26 cellular contexts compared by ENCODE assay signal in the genomic region with DNA sequence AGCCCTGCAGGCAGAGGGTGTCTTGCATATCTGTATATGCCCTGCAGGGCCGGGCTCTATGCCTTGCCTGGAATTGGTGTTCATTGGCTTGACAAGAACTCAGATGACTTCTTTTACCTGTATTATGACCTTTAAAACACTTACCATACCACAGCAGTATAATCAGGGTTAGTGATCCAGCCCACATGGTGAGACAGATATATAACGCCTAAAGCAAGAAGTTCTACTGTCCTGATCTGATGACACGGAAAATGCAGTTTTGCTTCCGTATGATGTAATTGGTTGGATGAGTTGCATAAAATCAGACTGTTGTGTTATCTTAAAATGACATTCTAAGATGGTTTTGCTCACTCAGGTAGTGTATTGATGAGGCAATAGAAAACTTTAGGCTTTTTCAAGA. TPM values are rescaled to one million over a fixed set of nuclear protein-coding genes. Genes with fewer than 3 reads are reported as not detected.
"Had no signal": no experiment of that assay in that cellular context is flagged by ENCODE, and none has a peak within 500 bp of the region (broad histone marks: within the 10 kb centered on the region; RNA-seq: fewer than 3 reads in every experiment).

No MANE protein-coding gene starts in this region.

- H3K27me3 Mint-ChIP-seq: dendritic cell treated with granulocyte-macrophage colony-stimulating factor and Interleukin-4, amounts not matched to agents 40 ng/mL and 50 ng/mL, for 4 days; naive B cell; type B pancreatic cell had no signal

- H3K79me2 ChIP-seq: parathyroid adenoma had no signal

- H3K9me3 Mint-ChIP-seq: dendritic cell treated with granulocyte-macrophage colony-stimulating factor and Interleukin-4, amounts not matched to agents 40 ng/mL and 50 ng/mL, for 4 days; immature natural killer cell; naive B cell; type B pancreatic cell had no signal

- H3K4me3 Mint-ChIP-seq: dendritic cell treated with granulocyte-macrophage colony-stimulating factor and Interleukin-4, amounts not matched to agents 40 ng/mL and 50 ng/mL, for 4 days; naive B cell; type B pancreatic cell had no signal

- H3K4me1 ChIP-seq: parathyroid adenoma, vagina had no signal

- ATAC-seq: body of pancreas, esophagus mucosa, left lobe of liver, right cardiac atrium had no signal

- H3K9me3 ChIP-seq: body of pancreas, stomach, vagina had no signal

- H2AFZ ChIP-seq: hepatocyte, parathyroid adenoma had no signal

- FAIRE-seq: endometrium, frontal cortex had no signal

- H3K4me2 ChIP-seq: hepatocyte had no signal

- H3K27ac Mint-ChIP-seq: dendritic cell treated with granulocyte-macrophage colony-stimulating factor and Interleukin-4, amounts not matched to agents 40 ng/mL and 50 ng/mL, for 4 days; naive B cell; type B pancreatic cell had no signal

- H3K4me3 ChIP-seq: body of pancreas, hepatocyte, lung, SK-N-MC, stomach, vagina had no signal

- H3K9ac ChIP-seq: parathyroid adenoma had no signal

- DNase-seq: activated T-cell treated with anti-CD3 and anti-CD28 coated beads for 4 hours; body of pancreas; effector CD4-positive, alpha-beta T cell; glutamatergic neuron; immature natural killer cell; naive B cell; nucleus accumbens; right cardiac atrium; stimulated activated CD4-positive, alpha-beta T cell treated with anti-CD3 and anti-CD28 coated beads, Interleukin-4, amount 100 ng/mL, for 4 hours; stomach had no signal

- H3K27ac ChIP-seq: body of pancreas, hepatocyte, parathyroid adenoma, SK-N-MC, stomach, vagina, VCaP had no signal

- H3K27me3 ChIP-seq: body of pancreas, hepatocyte, stomach, vagina had no signal

RNA-seq across cellular contexts. Expression of gene C3orf20, which starts 14.0 kb away (rescaled TPM):
- total RNA-seq: body of pancreas, frontal cortex, mucosa of gallbladder, pulmonary artery endothelial cell, temporal lobe had no signal
- polyA plus RNA-seq: hepatocyte, immature natural killer cell, neural cell, stomach had no signal
